Comparison of ENCODE assay signal across 8 cellular contexts in the genomic region with DNA sequence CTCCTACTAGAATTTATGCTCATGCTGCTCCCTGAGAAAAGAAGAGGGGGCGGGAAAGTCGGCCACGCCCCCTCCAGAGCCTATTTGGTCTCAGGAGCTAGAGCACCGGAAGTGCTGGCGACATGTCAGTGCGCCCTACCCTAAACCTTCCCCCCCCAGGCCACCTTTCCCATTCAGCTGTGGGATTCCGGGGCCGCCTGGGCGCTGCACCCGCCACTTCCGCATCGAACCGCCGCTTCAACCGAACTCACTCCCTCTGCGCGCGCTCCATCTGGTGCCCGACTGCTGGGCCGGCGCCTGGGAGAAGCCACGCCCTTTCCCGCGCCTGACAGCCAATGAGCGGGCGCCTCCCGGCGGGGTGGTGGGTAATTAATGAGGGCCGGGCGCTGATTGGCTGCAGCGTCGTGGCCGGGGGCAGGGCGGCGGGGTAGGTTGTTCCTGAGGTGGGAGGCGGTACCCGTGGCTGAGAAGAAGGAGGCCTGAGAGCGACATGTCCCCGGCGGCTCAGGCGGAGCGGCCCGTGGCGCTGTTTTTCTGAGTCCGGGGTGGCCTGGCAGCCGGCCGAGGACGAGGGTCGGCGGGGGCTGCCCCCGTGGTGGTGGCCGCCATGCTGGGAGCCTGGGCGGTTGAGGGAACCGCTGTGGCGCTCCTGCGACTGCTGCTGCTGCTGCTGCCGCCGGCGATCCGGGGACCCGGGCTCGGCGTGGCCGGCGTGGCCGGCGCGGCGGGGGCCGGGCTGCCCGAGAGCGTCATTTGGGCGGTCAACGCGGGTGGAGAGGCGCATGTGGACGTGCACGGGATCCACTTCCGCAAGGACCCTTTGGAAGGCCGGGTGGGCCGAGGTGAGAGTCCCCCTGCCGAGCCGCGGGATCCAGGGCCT. TPM values are rescaled to one million over a fixed set of nuclear protein-coding genes. Genes with fewer than 3 reads are reported as not detected.
A peak's percentile ranks its signal among the peaks of the same experiment; 100 is the strongest.
DNase-seq lines count a peak whose midpoint lies in the region; ATAC-seq, FAIRE-seq and TF ChIP-seq lines count a peak whose summit lies in the region.

A gene with protein sequence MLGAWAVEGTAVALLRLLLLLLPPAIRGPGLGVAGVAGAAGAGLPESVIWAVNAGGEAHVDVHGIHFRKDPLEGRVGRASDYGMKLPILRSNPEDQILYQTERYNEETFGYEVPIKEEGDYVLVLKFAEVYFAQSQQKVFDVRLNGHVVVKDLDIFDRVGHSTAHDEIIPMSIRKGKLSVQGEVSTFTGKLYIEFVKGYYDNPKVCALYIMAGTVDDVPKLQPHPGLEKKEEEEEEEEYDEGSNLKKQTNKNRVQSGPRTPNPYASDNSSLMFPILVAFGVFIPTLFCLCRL (plus strand): TSS at position 460 of the 880 bp plus-strand sequence. CDS start 148 bp downstream, at position 608.

- H3K27ac ChIP-seq in pancreas (peak within 1 kb of the TSS; percentile 74 to 88 (median 86)), tibial artery (peak within 1 kb of the TSS; percentile 91 to 92)

- H3K36me3 ChIP-seq in pancreas = no peaks in the 10 kb centered on the region
- H3K36me3 ChIP-seq in tibial artery = no peaks in the 10 kb centered on the region

- no peaks in the 10 kb centered on the region for H3K9me3 ChIP-seq in pancreas
- H3K9me3 ChIP-seq in tibial artery = no peaks in the 10 kb centered on the region

- H3K27me3 ChIP-seq in pancreas = no peaks in the 10 kb centered on the region
- no peaks in the 10 kb centered on the region for H3K27me3 ChIP-seq in tibial artery

- peak; percentile 19 for TF ChIP-seq CTCF in GM12873 (IDR thresholded peaks at IDR 0.05; ENCODE audit: insufficient read depth, low read depth, low read length, missing control alignments)
- TF ChIP-seq CTCF in pancreas (IDR thresholded peaks at IDR 0.05) = no peak
- no peak for TF ChIP-seq CTCF in tibial artery (IDR thresholded peaks at IDR 0.05)

- intact Hi-C loops in Right ventricle myocardium inferior (cut with DNase I) = loop anchor here (2.0 to 5.0 kb wide), 2 partner anchors 32 to 160 kb away; a partner anchor contains a TSS
- intact Hi-C loops in pancreas (cut with DNase I) = no loop called here
- intact Hi-C loops in tibial artery (cut with DNase I; ENCODE audit: low total_unique reads) = loop anchor here (5.0 kb wide), 1 partner anchor 40 kb away; no protein-coding TSS in a partner anchor

- ATAC-seq in HG02759 (IDR thresholded peaks at IDR 0.05; ENCODE audit: unreplicated experiment) (peak; percentile 74), Right ventricle myocardium inferior (peak; percentile 94), pancreas (peak; percentile 85 to 93 (median 88))

- DNase-seq in NCI-H1417 (lab: John Stamatoyannopoulos, UW) (peak; percentile 99 to 100 (median 99)), SW 1271 (lab: John Stamatoyannopoulos, UW) (peak; percentile 89 to 97), Right ventricle myocardium inferior (ENCODE audit: missing footprints) (peak; percentile 99), pancreas (peak; percentile 97 to 99 (median 98)), tibial artery (peak; percentile 98 to 99)
- DNase-seq in activated naive CD8-positive, alpha-beta T cell treated with anti-CD3 and anti-CD28 coated beads, Interleukin-2, amount 50 U/mL, for 16 hours (ENCODE audit: low read depth, low spot score) = peak; percentile 97

- H3K4me3 ChIP-seq in pancreas (peak within 1 kb of the TSS; percentile 74 to 99 (median 96)), tibial artery (peak within 1 kb of the TSS; percentile 78 to 87)

- 0 to 1% methylated on average over 63 to 84 of the region's 84 CpGs for WGBS in pancreas, 2 donors

- FAIRE-seq in pancreas (lab: Jason Lieb, UNC) = no peak

- H3K4me1 ChIP-seq in pancreas (peaks cover 11 to 26% (median 16%) of the 10 kb centered on the region in 3 donors), tibial artery (peaks cover 0 to 38% (median 28%) of the 10 kb centered on the region in 4 donors)

RNA-seq across cellular contexts. Expression of the gene that starts here (rescaled TPM):
- total RNA-seq in Right ventricle myocardium inferior (128 TPM), pancreas (100 to 1,000 TPM in 3 of 6 donors, 10 to 100 TPM in 3; 66.8 to 124 (median 100) TPM)
- polyA plus RNA-seq in pancreas = 10 to 100 TPM; 25.8 to 33.6 TPM

Comparison
In these comparisons a context has a peak if more than half of its experiments do, and no peak if none do; other contexts are left out.
1. Peak in every context shown above with its lines: DNase-seq, ATAC-seq, H3K4me3 ChIP-seq and H3K27ac ChIP-seq.
2. intact Hi-C loops: an anchor here in Right ventricle myocardium inferior (2.0 to 5.0 kb wide) and tibial artery (5.0 kb wide); none called in pancreas.